In the genomic region with DNA sequence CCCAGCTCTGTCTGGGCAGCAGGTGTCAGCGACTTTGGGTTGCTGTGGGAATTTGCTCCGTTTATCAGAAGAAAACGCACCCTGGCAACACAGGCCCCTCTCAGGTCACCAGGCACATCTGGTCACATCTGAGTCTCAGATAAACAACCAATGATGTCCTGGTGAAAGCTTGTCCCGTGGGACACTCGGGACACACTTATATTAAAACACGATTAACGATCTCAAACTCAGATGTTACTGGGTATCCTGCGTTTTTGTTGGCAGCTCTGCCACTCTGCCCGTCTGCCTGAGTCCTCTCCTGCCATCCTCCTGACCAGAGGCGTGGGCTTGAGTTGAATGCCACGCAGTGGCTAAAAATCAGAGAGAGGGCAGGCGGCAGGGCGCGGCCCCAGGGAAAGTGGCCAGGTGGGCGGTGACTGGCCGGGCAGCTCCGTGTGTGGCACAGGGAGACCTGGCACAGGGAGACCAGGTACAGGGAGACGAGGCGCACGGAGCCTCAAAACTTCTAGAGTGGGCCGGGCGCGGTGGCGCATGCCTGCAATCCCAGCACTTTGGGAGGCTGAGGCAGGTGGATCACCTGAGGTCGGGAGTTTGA, we compare ENCODE assay signal across 3 cellular contexts.
TF ChIP-seq lines count a peak whose summit lies in the region.

No MANE protein-coding gene starts in this region.

TF ChIP-seq in SK-N-SH, 30 proteins besides CTCF, POLR2A, EP300 and RAD21 (continues in another document):
- TF ChIP-seq MEF2A (IDR thresholded peaks at IDR 0.05; ENCODE audit: borderline replicate concordance, low read depth) (no peak), YY1 (IDR thresholded peaks at IDR 0.05; ENCODE audit: low read depth) (no peak), GABPA (IDR thresholded peaks at IDR 0.05; ENCODE audit: low read depth) (no peak), ELF1 (IDR thresholded peaks at IDR 0.05) (no peak), TAF1 (IDR thresholded peaks at IDR 0.05; ENCODE audit: borderline replicate concordance, low read depth, low read length) (no peak), MXI1 (IDR thresholded peaks at IDR 0.05; ENCODE audit: low read depth, low read length) (no peak), SMC3 (IDR thresholded peaks at IDR 0.05; ENCODE audit: low read depth, low read length) (no peak), CHD2 (IDR thresholded peaks at IDR 0.05; ENCODE audit: low read length, partially characterized antibody) (no peak), RFX5 (IDR thresholded peaks at IDR 0.05; ENCODE audit: low read length) (no peak), JUND (IDR thresholded peaks at IDR 0.05) (no peak), RCOR1 (IDR thresholded peaks at IDR 0.05; ENCODE audit: low read length) (no peak), POLR2AphosphoS5 (IDR thresholded peaks at IDR 0.05; ENCODE audit: low read depth, low read length) (no peak), NRF1 (IDR thresholded peaks at IDR 0.05; ENCODE audit: low read depth, low read length) (no peak), NFIC (IDR thresholded peaks at IDR 0.05; ENCODE audit: borderline replicate concordance) (no peak)
- TF ChIP-seq, protein P1, sequence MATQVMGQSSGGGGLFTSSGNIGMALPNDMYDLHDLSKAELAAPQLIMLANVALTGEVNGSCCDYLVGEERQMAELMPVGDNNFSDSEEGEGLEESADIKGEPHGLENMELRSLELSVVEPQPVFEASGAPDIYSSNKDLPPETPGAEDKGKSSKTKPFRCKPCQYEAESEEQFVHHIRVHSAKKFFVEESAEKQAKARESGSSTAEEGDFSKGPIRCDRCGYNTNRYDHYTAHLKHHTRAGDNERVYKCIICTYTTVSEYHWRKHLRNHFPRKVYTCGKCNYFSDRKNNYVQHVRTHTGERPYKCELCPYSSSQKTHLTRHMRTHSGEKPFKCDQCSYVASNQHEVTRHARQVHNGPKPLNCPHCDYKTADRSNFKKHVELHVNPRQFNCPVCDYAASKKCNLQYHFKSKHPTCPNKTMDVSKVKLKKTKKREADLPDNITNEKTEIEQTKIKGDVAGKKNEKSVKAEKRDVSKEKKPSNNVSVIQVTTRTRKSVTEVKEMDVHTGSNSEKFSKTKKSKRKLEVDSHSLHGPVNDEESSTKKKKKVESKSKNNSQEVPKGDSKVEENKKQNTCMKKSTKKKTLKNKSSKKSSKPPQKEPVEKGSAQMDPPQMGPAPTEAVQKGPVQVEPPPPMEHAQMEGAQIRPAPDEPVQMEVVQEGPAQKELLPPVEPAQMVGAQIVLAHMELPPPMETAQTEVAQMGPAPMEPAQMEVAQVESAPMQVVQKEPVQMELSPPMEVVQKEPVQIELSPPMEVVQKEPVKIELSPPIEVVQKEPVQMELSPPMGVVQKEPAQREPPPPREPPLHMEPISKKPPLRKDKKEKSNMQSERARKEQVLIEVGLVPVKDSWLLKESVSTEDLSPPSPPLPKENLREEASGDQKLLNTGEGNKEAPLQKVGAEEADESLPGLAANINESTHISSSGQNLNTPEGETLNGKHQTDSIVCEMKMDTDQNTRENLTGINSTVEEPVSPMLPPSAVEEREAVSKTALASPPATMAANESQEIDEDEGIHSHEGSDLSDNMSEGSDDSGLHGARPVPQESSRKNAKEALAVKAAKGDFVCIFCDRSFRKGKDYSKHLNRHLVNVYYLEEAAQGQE (IDR thresholded peaks at IDR 0.05; ENCODE audit: low read depth, low read length) = no peak
- TF ChIP-seq, protein P2, sequence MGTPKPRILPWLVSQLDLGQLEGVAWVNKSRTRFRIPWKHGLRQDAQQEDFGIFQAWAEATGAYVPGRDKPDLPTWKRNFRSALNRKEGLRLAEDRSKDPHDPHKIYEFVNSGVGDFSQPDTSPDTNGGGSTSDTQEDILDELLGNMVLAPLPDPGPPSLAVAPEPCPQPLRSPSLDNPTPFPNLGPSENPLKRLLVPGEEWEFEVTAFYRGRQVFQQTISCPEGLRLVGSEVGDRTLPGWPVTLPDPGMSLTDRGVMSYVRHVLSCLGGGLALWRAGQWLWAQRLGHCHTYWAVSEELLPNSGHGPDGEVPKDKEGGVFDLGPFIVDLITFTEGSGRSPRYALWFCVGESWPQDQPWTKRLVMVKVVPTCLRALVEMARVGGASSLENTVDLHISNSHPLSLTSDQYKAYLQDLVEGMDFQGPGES (IDR thresholded peaks at IDR 0.05; ENCODE audit: low read depth, low read length) = no peak
- TF ChIP-seq, protein P3, sequence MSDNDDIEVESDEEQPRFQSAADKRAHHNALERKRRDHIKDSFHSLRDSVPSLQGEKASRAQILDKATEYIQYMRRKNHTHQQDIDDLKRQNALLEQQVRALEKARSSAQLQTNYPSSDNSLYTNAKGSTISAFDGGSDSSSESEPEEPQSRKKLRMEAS (IDR thresholded peaks at IDR 0.05; ENCODE audit: low read depth) = no peak

TF ChIP-seq in SK-N-SH treated with all-trans-retinoic acid at 6 μM for 48 hours, 23 proteins besides CTCF, POLR2A, EP300 and RAD21:
- TF ChIP-seq ZFP30 (CRISPR knock-in tag; IDR thresholded peaks at IDR 0.05) = no peak
- TF ChIP-seq GLIS3 (CRISPR knock-in tag; IDR thresholded peaks at IDR 0.05) = no peak
- TF ChIP-seq TOX (CRISPR knock-in tag; IDR thresholded peaks at IDR 0.05; ENCODE audit: borderline replicate concordance) = no peak
- TF ChIP-seq ZNF8 (CRISPR knock-in tag; IDR thresholded peaks at IDR 0.05) = no peak
- TF ChIP-seq, protein P4, sequence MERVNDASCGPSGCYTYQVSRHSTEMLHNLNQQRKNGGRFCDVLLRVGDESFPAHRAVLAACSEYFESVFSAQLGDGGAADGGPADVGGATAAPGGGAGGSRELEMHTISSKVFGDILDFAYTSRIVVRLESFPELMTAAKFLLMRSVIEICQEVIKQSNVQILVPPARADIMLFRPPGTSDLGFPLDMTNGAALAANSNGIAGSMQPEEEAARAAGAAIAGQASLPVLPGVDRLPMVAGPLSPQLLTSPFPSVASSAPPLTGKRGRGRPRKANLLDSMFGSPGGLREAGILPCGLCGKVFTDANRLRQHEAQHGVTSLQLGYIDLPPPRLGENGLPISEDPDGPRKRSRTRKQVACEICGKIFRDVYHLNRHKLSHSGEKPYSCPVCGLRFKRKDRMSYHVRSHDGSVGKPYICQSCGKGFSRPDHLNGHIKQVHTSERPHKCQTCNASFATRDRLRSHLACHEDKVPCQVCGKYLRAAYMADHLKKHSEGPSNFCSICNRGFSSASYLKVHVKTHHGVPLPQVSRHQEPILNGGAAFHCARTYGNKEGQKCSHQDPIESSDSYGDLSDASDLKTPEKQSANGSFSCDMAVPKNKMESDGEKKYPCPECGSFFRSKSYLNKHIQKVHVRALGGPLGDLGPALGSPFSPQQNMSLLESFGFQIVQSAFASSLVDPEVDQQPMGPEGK (CRISPR knock-in tag; IDR thresholded peaks at IDR 0.05; ENCODE audit: borderline replicate concordance) = no peak
- no peak for TF ChIP-seq ESRRG (CRISPR knock-in tag; IDR thresholded peaks at IDR 0.05)
- TF ChIP-seq, protein P5, sequence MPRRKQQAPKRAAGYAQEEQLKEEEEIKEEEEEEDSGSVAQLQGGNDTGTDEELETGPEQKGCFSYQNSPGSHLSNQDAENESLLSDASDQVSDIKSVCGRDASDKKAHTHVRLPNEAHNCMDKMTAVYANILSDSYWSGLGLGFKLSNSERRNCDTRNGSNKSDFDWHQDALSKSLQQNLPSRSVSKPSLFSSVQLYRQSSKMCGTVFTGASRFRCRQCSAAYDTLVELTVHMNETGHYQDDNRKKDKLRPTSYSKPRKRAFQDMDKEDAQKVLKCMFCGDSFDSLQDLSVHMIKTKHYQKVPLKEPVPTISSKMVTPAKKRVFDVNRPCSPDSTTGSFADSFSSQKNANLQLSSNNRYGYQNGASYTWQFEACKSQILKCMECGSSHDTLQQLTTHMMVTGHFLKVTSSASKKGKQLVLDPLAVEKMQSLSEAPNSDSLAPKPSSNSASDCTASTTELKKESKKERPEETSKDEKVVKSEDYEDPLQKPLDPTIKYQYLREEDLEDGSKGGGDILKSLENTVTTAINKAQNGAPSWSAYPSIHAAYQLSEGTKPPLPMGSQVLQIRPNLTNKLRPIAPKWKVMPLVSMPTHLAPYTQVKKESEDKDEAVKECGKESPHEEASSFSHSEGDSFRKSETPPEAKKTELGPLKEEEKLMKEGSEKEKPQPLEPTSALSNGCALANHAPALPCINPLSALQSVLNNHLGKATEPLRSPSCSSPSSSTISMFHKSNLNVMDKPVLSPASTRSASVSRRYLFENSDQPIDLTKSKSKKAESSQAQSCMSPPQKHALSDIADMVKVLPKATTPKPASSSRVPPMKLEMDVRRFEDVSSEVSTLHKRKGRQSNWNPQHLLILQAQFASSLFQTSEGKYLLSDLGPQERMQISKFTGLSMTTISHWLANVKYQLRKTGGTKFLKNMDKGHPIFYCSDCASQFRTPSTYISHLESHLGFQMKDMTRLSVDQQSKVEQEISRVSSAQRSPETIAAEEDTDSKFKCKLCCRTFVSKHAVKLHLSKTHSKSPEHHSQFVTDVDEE (CRISPR knock-in tag; IDR thresholded peaks at IDR 0.05) = no peak

TF ChIP-seq in HCT116, 20 proteins besides CTCF, POLR2A, EP300 and RAD21:
- TF ChIP-seq EZH2phosphoT487 (IDR thresholded peaks at IDR 0.05; ENCODE audit: borderline replicate concordance) (no peak), SIN3A (IDR thresholded peaks at IDR 0.05; ENCODE audit: low read depth) (no peak), FOSL1 (IDR thresholded peaks at IDR 0.05; ENCODE audit: low read depth) (no peak), EZH2 (IDR thresholded peaks at IDR 0.05) (no peak), TCF7L2 (IDR thresholded peaks at IDR 0.05; ENCODE audit: borderline replicate concordance, extremely low read depth, insufficient read depth, insufficient read length) (no peak), POLR2AphosphoS5 (IDR thresholded peaks at IDR 0.05; ENCODE audit: low read depth, low read length) (no peak), EGR1 (IDR thresholded peaks at IDR 0.05; ENCODE audit: low read depth) (no peak), ELF1 (IDR thresholded peaks at IDR 0.05; ENCODE audit: borderline replicate concordance, low read depth) (no peak), SRF (IDR thresholded peaks at IDR 0.05; ENCODE audit: low read depth) (no peak), CEBPB (IDR thresholded peaks at IDR 0.05; ENCODE audit: low read depth) (no peak)
- TF ChIP-seq, protein P6, sequence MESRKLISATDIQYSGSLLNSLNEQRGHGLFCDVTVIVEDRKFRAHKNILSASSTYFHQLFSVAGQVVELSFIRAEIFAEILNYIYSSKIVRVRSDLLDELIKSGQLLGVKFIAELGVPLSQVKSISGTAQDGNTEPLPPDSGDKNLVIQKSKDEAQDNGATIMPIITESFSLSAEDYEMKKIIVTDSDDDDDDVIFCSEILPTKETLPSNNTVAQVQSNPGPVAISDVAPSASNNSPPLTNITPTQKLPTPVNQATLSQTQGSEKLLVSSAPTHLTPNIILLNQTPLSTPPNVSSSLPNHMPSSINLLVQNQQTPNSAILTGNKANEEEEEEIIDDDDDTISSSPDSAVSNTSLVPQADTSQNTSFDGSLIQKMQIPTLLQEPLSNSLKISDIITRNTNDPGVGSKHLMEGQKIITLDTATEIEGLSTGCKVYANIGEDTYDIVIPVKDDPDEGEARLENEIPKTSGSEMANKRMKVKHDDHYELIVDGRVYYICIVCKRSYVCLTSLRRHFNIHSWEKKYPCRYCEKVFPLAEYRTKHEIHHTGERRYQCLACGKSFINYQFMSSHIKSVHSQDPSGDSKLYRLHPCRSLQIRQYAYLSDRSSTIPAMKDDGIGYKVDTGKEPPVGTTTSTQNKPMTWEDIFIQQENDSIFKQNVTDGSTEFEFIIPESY (IDR thresholded peaks at IDR 0.05; ENCODE audit: extremely low read depth, insufficient replicate concordance, low read length) = no peak
